Comparison of ENCODE assay signal across 1 cellular context in genomic region chr10:102853944-102854694, GRCh38.
A peak's percentile ranks its signal among the peaks of the same experiment; 100 is the strongest.
TF ChIP-seq lines count a peak whose summit lies in the region.

Gene BORCS7, plus strand, starts transcription at chr10:102854259. Its CDS starts 28 bp downstream, at chr10:102854287.

TF ChIP-seq in HepG2, 621 proteins besides CTCF, POLR2A, EP300 and RAD21 (continued from another document and continues in another):
- TF ChIP-seq ZNF687 (CRISPR knock-in tag; IDR thresholded peaks at IDR 0.05) (peak; percentile 94), ZNF605 (CRISPR knock-in tag; IDR thresholded peaks at IDR 0.05) (peak; percentile 92), ZKSCAN8 (CRISPR knock-in tag; IDR thresholded peaks at IDR 0.05; ENCODE audit: borderline replicate concordance) (peak; percentile 72; the same call in 1 of the 2 replicates), ZHX2 (IDR thresholded peaks at IDR 0.05; ENCODE audit: low read depth) (peak; percentile 95), ZHX2 (CRISPR knock-in tag; IDR thresholded peaks at IDR 0.05; ENCODE audit: borderline replicate concordance) (0 out of 2 replicates have a peak, but pooled peaks have one; percentile 45), KIAA2018 (CRISPR knock-in tag; IDR thresholded peaks at IDR 0.05; ENCODE audit: borderline replicate concordance) (no peak), STAT6 (CRISPR knock-in tag; IDR thresholded peaks at IDR 0.05; ENCODE audit: borderline replicate concordance) (peak; percentile 87; the same call in 1 of the 2 replicates), ZNF780A (CRISPR knock-in tag; IDR thresholded peaks at IDR 0.05) (no peak), ZNF670 (CRISPR knock-in tag; IDR thresholded peaks at IDR 0.05; ENCODE audit: borderline replicate concordance) (peak; percentile 86; the same call in 1 of the 2 replicates), ZNF557 (CRISPR knock-in tag; IDR thresholded peaks at IDR 0.05) (peak; percentile 84; the same call in 1 of the 2 replicates), ZBTB37 (CRISPR knock-in tag; IDR thresholded peaks at IDR 0.05) (no peak), CHD4 (IDR thresholded peaks at IDR 0.05; ENCODE audit: borderline replicate concordance, low read length) (peak; percentile 33; the same call in 1 of the 2 replicates), TFDP1 (CRISPR knock-in tag; IDR thresholded peaks at IDR 0.05; ENCODE audit: borderline replicate concordance) (0 out of 2 replicates have a peak, but pooled peaks have one; percentile 17), GMEB2 (CRISPR knock-in tag; IDR thresholded peaks at IDR 0.05; ENCODE audit: low read depth) (peak; percentile 71; the same call in 1 of the 2 replicates), CREB3 (CRISPR knock-in tag; IDR thresholded peaks at IDR 0.05) (0 out of 2 replicates have a peak, but pooled peaks have one; percentile 69), HNF4A (CRISPR knock-in tag; IDR thresholded peaks at IDR 0.05) (peak; percentile 89), ASH2L (IDR thresholded peaks at IDR 0.05; ENCODE audit: insufficient read length, low read depth, low read length) (peak; percentile 99), NFIB (CRISPR knock-in tag; IDR thresholded peaks at IDR 0.05; ENCODE audit: borderline replicate concordance) (no peak), E2F5 (CRISPR knock-in tag; conservative IDR thresholded peaks at IDR 0.05) (0 out of 2 replicates have a peak, but pooled peaks have one; percentile 27)
